ENCODE assay signal across 8 cellular contexts in the genomic region with DNA sequence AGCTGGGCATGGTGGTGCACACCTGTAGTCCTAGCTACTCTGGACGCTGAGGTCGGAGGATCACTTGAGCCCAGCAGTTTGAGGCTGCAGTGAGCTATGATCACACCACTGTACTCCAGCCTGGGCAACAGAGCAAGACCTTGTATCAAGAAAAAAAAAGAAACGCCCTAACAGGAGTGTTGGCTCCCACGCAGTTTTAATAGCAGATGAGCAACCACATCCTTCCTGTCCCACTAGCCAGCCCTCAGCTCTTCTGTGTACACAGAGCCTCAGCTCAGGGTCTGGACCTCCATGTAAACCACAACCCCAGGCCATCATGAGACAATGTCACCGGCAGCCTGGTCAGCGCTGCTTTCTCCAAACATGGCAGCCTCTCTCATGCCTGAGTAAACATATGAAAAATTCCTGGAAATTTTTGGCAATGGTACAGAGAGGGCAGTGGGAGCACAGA.
DNase-seq lines count a peak whose midpoint lies in the region; ATAC-seq and TF ChIP-seq lines count a peak whose summit lies in the region.

No MANE protein-coding gene starts in this region.

- no peaks in the 10 kb centered on the region for H3K9me3 Mint-ChIP-seq in activated CD8-positive, alpha-beta memory T cell treated with anti-CD3 and anti-CD28 coated beads, Interleukin-2, amount 10 ng/mL, durations not matched to agents 7 days and 5 days (ENCODE audit: low read depth)
- peaks cover 16% of the 10 kb centered on the region for H3K9me3 Mint-ChIP-seq in nephron progenitor cell

- H3K4me3 ChIP-seq in HFF-Myc (replicated peaks; ENCODE audit: low read depth, low read length), result no peak overlapping the region
- H3K4me3 ChIP-seq in astrocyte of the spinal cord (ENCODE audit: low read depth, low read length), result no peak overlapping the region

- ATAC-seq in activated CD8-positive, alpha-beta memory T cell treated with anti-CD3 and anti-CD28 coated beads, Interleukin-2, amount 10 ng/mL, durations not matched to agents 7 days and 5 days, result peak; percentile 80

- H3K27ac Mint-ChIP-seq in activated CD8-positive, alpha-beta memory T cell treated with anti-CD3 and anti-CD28 coated beads, Interleukin-2, amount 10 ng/mL, durations not matched to agents 7 days and 5 days, result peak overlapping the region; percentile 82
- H3K27ac Mint-ChIP-seq in nephron progenitor cell, result peak overlapping the region; percentile 78

- H3K27me3 Mint-ChIP-seq in activated CD8-positive, alpha-beta memory T cell treated with anti-CD3 and anti-CD28 coated beads, Interleukin-2, amount 10 ng/mL, durations not matched to agents 7 days and 5 days, result no peaks in the 10 kb centered on the region
- peaks cover 6% of the 10 kb centered on the region for H3K27me3 Mint-ChIP-seq in nephron progenitor cell (ENCODE audit: low read depth, poor library complexity)

- TF ChIP-seq CTCF in HFF-Myc (IDR thresholded peaks at IDR 0.05; ENCODE audit: low read depth, low read length, missing control alignments), result no peak
- no peak for TF ChIP-seq CTCF in astrocyte of the spinal cord (IDR thresholded peaks at IDR 0.05; ENCODE audit: low read depth, low read length)
- TF ChIP-seq CTCF in nephron progenitor cell (IDR thresholded peaks at IDR 0.05), result no peak

- peak overlapping the region; percentile 37 for H3K4me3 Mint-ChIP-seq in activated CD8-positive, alpha-beta memory T cell treated with anti-CD3 and anti-CD28 coated beads, Interleukin-2, amount 10 ng/mL, durations not matched to agents 7 days and 5 days
- H3K4me3 Mint-ChIP-seq in nephron progenitor cell, result no peak overlapping the region

- CTCF ChIA-PET in activated CD8-positive, alpha-beta memory T cell treated with anti-CD3 and anti-CD28 coated beads, Interleukin-2, amount 10 ng/mL, durations not matched to agents 7 days and 5 days (lab: Charles Lee), result interaction anchor here (0.8 to 2.0 kb wide), 3 partner anchors 20 to 107 kb away, joined by 3 to 8 read pairs (median 4); no protein-coding TSS in a partner anchor

- in situ Hi-C loops in astrocyte of the spinal cord (cut with HindIII; ENCODE audit: low sequenced_read_pairs), result no loop called here

- DNase-seq in activated CD8-positive, alpha-beta memory T cell treated with anti-CD3 and anti-CD28 coated beads, Interleukin-2, amount 10 ng/mL, durations not matched to agents 7 days and 5 days, result peak; percentile 79
- DNase-seq in activated CD8-positive, alpha-beta memory T cell treated with anti-CD3 and anti-CD28 coated beads, Interleukin-2, amount 50 U/mL, for 48 hours, result no peak
- DNase-seq in HFF-Myc (ENCODE audit: extremely low read depth, low read depth) (peak; percentile 37), M059J (ENCODE audit: low read depth) (peak; percentile 79), astrocyte of the spinal cord (ENCODE audit: low read depth, low spot score) (peak; percentile 45), nephron progenitor cell (no peak), DMS79 treated with DMSO at 0.1 percent for 48 hours (lab: John Stamatoyannopoulos, UW) (no peak), NCI-H345 treated with DMSO at 0.1 percent for 48 hours (lab: John Stamatoyannopoulos, UW; ENCODE audit: unreplicated experiment) (no peak)

- H3K36me3 Mint-ChIP-seq in activated CD8-positive, alpha-beta memory T cell treated with anti-CD3 and anti-CD28 coated beads, Interleukin-2, amount 10 ng/mL, durations not matched to agents 7 days and 5 days, result peaks cover 49% of the 10 kb centered on the region
- peaks cover 41% of the 10 kb centered on the region for H3K36me3 Mint-ChIP-seq in nephron progenitor cell (ENCODE audit: low read depth)

- H3K4me1 Mint-ChIP-seq in activated CD8-positive, alpha-beta memory T cell treated with anti-CD3 and anti-CD28 coated beads, Interleukin-2, amount 10 ng/mL, durations not matched to agents 7 days and 5 days, result peaks cover 82% of the 10 kb centered on the region
- H3K4me1 Mint-ChIP-seq in nephron progenitor cell, result peaks cover 79% of the 10 kb centered on the region

Comparison
In these comparisons a context has a peak if more than half of its experiments do, and no peak if none do; other contexts are left out.
1. DNase-seq: peak in activated CD8-positive, alpha-beta memory T cell treated with anti-CD3 and anti-CD28 coated beads, Interleukin-2, amount 10 ng/mL, durations not matched to agents 7 days and 5 days (single experiment), HFF-Myc (single experiment), M059J (single experiment) and astrocyte of the spinal cord (single experiment); none in activated CD8-positive, alpha-beta memory T cell treated with anti-CD3 and anti-CD28 coated beads, Interleukin-2, amount 50 U/mL, for 48 hours (single experiment), nephron progenitor cell (single experiment), DMS79 treated with DMSO at 0.1 percent for 48 hours (single experiment) and NCI-H345 treated with DMSO at 0.1 percent for 48 hours (single experiment).